1 cellular context compared by ENCODE assay signal in the genomic region with DNA sequence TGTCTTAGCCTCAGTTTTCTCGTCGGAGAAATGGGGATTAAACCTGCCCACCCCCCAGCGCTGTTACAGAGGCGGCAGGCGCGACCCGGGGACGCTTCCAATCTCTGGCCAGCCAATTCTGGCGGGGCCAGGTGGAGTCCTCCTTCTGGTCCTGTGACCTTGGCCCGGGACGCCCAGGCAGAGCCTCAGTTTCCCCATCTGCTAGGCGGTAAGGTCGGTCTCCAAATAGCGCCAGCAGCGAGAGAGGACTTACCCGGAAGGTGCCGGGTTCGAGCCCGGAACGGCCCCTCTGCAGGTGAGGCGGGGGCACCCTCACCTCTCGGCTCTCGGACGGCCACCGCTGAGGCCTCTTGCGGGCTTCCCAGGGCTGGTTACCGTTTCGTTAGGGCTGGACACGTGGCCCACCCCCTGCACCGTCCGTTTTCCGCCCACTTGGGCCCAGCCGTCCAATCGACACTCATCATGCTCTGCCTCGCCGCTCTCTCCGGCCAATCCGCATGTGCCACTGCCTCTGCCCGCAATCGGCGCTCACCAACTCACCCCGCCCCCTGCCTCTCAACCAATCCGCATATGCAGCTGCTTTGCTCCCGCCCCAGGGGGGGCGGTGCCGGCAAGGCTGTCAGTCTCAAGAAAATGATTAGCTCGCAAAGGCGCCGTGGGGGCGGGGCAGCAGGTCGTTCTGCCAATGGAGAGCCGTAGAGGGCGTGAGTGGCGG.
A peak's percentile ranks its signal among the peaks of the same experiment; 100 is the strongest.
TF ChIP-seq lines count a peak whose summit lies in the region.

A gene with protein sequence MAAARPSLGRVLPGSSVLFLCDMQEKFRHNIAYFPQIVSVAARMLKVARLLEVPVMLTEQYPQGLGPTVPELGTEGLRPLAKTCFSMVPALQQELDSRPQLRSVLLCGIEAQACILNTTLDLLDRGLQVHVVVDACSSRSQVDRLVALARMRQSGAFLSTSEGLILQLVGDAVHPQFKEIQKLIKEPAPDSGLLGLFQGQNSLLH (minus strand): TSS at position 384 of the 715 bp plus-strand sequence. CDS start 5,156 bp downstream, outside the sequence.

TF ChIP-seq in HepG2, 621 proteins besides CTCF, POLR2A, EP300 and RAD21 (continued from another document and continues in another):
- TF ChIP-seq ZNF800 (CRISPR knock-in tag; IDR thresholded peaks at IDR 0.05) (no peak), CBX5 (CRISPR knock-in tag; IDR thresholded peaks at IDR 0.05; ENCODE audit: borderline replicate concordance) (peak; percentile 27; the same call in 1 of the 2 replicates), KAT7 (CRISPR knock-in tag; IDR thresholded peaks at IDR 0.05; ENCODE audit: borderline replicate concordance) (peak; percentile 74; the same call in 1 of the 2 replicates), AHDC1 (CRISPR knock-in tag; IDR thresholded peaks at IDR 0.05; ENCODE audit: borderline replicate concordance) (no peak), ZNF354B (CRISPR knock-in tag; IDR thresholded peaks at IDR 0.05) (0 out of 2 replicates have a peak, but pooled peaks have one; percentile 40), ZMYM2 (CRISPR knock-in tag; IDR thresholded peaks at IDR 0.05) (peak; percentile 98), MED8 (CRISPR knock-in tag; IDR thresholded peaks at IDR 0.05; ENCODE audit: insufficient replicate concordance) (no peak), ZFP37 (CRISPR knock-in tag; IDR thresholded peaks at IDR 0.05; ENCODE audit: borderline replicate concordance) (0 out of 2 replicates have a peak, but pooled peaks have one; percentile 22), PRPF4 (IDR thresholded peaks at IDR 0.05; ENCODE audit: low read depth, low read length, poor library complexity, severe bottlenecking) (no peak), RBFOX2 (IDR thresholded peaks at IDR 0.05; ENCODE audit: low read depth, low read length) (peak; percentile 97), TAF1 (CRISPR knock-in tag; IDR thresholded peaks at IDR 0.05) (peak; percentile 76; the same call in 1 of the 2 replicates), ZNF121 (CRISPR knock-in tag; IDR thresholded peaks at IDR 0.05) (peak; percentile 74), ZNF616 (CRISPR knock-in tag; IDR thresholded peaks at IDR 0.05; ENCODE audit: low read depth) (0 out of 2 replicates have a peak, but pooled peaks have one; percentile 44), MAFK (conservative IDR thresholded peaks at IDR 0.05 in 1 of 2, IDR thresholded peaks at IDR 0.05 in 1 of 2; ENCODE audit: low read length in 2 of 2) (peak; percentile 29; a peak in 2 of 4 replicates), BCL3 (CRISPR knock-in tag; IDR thresholded peaks at IDR 0.05) (no peak), TFDP1 (CRISPR knock-in tag; IDR thresholded peaks at IDR 0.05; ENCODE audit: borderline replicate concordance) (peak; percentile 43; the same call in 1 of the 2 replicates), CEBPG (CRISPR knock-in tag; IDR thresholded peaks at IDR 0.05) (0 out of 2 replicates have a peak, but pooled peaks have one; percentile 12), ZNF83 (CRISPR knock-in tag; IDR thresholded peaks at IDR 0.05; ENCODE audit: borderline replicate concordance) (peak; percentile 31; the same call in 1 of the 2 replicates), MTA1 (CRISPR knock-in tag; IDR thresholded peaks at IDR 0.05; ENCODE audit: borderline replicate concordance) (peak; percentile 40; the same call in 1 of the 2 replicates), ZNF749 (CRISPR knock-in tag; IDR thresholded peaks at IDR 0.05; ENCODE audit: borderline replicate concordance) (peak; percentile 62; the same call in 1 of the 2 replicates), ISX (CRISPR knock-in tag; conservative IDR thresholded peaks at IDR 0.05) (no peak), KDM4B (CRISPR knock-in tag; IDR thresholded peaks at IDR 0.05) (peak; percentile 56; the same call in 1 of the 2 replicates), CC2D1A (CRISPR knock-in tag; IDR thresholded peaks at IDR 0.05) (no peak), NCOR1 (IDR thresholded peaks at IDR 0.05; ENCODE audit: borderline replicate concordance, low read length) (peak; percentile 37; the same call in 1 of the 2 replicates), SOX13 (IDR thresholded peaks at IDR 0.05) (peak; percentile 24; the same call in 1 of the 2 replicates), SOX13 (CRISPR knock-in tag; conservative IDR thresholded peaks at IDR 0.05 in 1 of 2, IDR thresholded peaks at IDR 0.05 in 1 of 2) (peak in 1 of 2 experiments; percentile 54; a peak in 2 of 4 replicates), ZBTB38 (CRISPR knock-in tag; IDR thresholded peaks at IDR 0.05) (0 out of 2 replicates have a peak, but pooled peaks have one; percentile 35), DR1 (CRISPR knock-in tag; IDR thresholded peaks at IDR 0.05) (peak; percentile 75), TRIM22 (IDR thresholded peaks at IDR 0.05) (no peak), PTBP1 (IDR thresholded peaks at IDR 0.05; ENCODE audit: low read depth, low read length, poor library complexity, severe bottlenecking) (peak; percentile 81), NFATC3 (CRISPR knock-in tag; IDR thresholded peaks at IDR 0.05) (no peak), TSC22D2 (CRISPR knock-in tag; IDR thresholded peaks at IDR 0.05; ENCODE audit: borderline replicate concordance) (no peak)
- TF ChIP-seq, protein P1, sequence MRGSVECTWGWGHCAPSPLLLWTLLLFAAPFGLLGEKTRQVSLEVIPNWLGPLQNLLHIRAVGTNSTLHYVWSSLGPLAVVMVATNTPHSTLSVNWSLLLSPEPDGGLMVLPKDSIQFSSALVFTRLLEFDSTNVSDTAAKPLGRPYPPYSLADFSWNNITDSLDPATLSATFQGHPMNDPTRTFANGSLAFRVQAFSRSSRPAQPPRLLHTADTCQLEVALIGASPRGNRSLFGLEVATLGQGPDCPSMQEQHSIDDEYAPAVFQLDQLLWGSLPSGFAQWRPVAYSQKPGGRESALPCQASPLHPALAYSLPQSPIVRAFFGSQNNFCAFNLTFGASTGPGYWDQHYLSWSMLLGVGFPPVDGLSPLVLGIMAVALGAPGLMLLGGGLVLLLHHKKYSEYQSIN (CRISPR knock-in tag; IDR thresholded peaks at IDR 0.05; ENCODE audit: borderline replicate concordance) = no peak
- TF ChIP-seq, protein P2, sequence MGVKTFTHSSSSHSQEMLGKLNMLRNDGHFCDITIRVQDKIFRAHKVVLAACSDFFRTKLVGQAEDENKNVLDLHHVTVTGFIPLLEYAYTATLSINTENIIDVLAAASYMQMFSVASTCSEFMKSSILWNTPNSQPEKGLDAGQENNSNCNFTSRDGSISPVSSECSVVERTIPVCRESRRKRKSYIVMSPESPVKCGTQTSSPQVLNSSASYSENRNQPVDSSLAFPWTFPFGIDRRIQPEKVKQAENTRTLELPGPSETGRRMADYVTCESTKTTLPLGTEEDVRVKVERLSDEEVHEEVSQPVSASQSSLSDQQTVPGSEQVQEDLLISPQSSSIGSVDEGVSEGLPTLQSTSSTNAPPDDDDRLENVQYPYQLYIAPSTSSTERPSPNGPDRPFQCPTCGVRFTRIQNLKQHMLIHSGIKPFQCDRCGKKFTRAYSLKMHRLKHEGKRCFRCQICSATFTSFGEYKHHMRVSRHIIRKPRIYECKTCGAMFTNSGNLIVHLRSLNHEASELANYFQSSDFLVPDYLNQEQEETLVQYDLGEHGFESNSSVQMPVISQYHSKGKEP (CRISPR knock-in tag; IDR thresholded peaks at IDR 0.05) = no peak
- TF ChIP-seq, protein P3, sequence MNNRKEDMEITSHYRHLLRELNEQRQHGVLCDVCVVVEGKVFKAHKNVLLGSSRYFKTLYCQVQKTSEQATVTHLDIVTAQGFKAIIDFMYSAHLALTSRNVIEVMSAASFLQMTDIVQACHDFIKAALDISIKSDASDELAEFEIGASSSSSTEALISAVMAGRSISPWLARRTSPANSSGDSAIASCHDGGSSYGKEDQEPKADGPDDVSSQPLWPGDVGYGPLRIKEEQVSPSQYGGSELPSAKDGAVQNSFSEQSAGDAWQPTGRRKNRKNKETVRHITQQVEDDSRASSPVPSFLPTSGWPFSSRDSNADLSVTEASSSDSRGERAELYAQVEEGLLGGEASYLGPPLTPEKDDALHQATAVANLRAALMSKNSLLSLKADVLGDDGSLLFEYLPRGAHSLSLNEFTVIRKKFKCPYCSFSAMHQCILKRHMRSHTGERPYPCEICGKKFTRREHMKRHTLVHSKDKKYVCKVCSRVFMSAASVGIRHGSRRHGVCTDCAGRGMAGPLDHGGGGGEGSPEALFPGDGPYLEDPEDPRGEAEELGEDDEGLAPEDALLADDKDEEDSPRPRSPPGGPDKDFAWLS (CRISPR knock-in tag; IDR thresholded peaks at IDR 0.05; ENCODE audit: borderline replicate concordance) = no peak
- TF ChIP-seq, protein P4, sequence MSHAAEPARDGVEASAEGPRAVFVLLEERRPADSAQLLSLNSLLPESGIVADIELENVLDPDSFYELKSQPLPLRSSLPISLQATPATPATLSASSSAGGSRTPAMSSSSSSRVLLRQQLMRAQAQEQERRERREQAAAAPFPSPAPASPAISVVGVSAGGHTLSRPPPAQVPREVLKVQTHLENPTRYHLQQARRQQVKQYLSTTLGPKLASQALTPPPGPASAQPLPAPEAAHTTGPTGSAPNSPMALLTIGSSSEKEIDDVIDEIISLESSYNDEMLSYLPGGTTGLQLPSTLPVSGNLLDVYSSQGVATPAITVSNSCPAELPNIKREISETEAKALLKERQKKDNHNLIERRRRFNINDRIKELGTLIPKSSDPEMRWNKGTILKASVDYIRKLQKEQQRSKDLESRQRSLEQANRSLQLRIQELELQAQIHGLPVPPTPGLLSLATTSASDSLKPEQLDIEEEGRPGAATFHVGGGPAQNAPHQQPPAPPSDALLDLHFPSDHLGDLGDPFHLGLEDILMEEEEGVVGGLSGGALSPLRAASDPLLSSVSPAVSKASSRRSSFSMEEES (CRISPR knock-in tag; IDR thresholded peaks at IDR 0.05) = peak; percentile 27; the same call in 1 of the 2 replicates
